ENCODE assay signal across 25 cellular contexts in the genomic region with DNA sequence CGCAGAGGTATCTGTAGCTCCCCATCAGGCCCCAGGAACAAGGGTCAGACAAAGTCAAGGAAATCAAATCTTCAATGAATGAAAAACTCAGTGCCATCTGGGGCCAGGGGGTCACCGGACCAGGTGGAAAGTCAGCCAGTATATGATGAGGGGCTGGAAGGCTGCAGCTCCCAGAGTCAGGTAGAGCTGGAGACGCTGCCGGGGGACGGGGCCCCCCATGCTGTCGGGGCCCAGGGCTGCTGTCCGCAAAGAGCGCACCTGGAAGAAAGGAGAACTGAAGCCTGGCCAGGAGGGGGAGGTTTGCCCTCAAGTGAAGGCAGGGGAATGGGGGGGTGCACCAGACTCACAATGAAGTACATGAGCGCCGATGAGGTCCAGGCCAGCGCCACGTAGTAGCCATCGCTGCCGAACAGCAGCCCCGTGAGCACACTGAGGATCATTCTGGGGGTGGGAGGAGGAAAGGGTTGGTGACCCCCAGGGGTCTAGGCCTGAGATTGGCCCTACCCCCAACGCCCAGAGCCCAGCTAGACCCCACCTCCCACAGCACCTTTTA. TPM values are rescaled to one million over a fixed set of nuclear protein-coding genes. Genes with fewer than 3 reads are reported as not detected.
DNase-seq lines count a peak whose midpoint lies in the region; ATAC-seq, FAIRE-seq and TF ChIP-seq lines count a peak whose summit lies in the region.
"Had no signal": no experiment of that assay in that cellular context is flagged by ENCODE, and none has a peak within 500 bp of the region (broad histone marks: within the 10 kb centered on the region; RNA-seq: fewer than 3 reads in every experiment).

No MANE protein-coding gene starts in this region.

- H3K27me3 Mint-ChIP-seq in central memory CD8-positive, alpha-beta T cell: no peaks in the 10 kb centered on the region
- H3K27me3 Mint-ChIP-seq in neural progenitor cell (ENCODE audit: insufficient read depth, low read depth): peaks cover 8% of the 10 kb centered on the region

- H4K20me1 ChIP-seq in OCI-LY7 (ENCODE audit: insufficient read depth, low read length) (no peaks in the 10 kb centered on the region), neural progenitor cell (ENCODE audit: low read depth) (peaks cover 48% of the 10 kb centered on the region)

- H3K79me2 ChIP-seq in OCI-LY7 (ENCODE audit: insufficient read depth, low read depth, low read length): peaks cover 9% of the 10 kb centered on the region; the same call in 1 of the 2 replicates
- H3K79me2 ChIP-seq in neural progenitor cell (ENCODE audit: low read depth): peaks cover 8% of the 10 kb centered on the region

- H2AFZ ChIP-seq in OCI-LY7 (ENCODE audit: low read length) (no peak overlapping the region), neural progenitor cell (replicated peaks) (no peak overlapping the region)

- CTCF ChIA-PET in OCI-LY7 (lab: Charles Lee; ENCODE audit: unreplicated experiment): no interaction called here

- no TSS peak for BruUV-seq in OCI-LY7 (replicated peaks; lab: Mats Ljungman, UMichigan)

- H3K4me2 ChIP-seq in OCI-LY7 (ENCODE audit: low read length) (peak overlapping the region; percentile 52), neural progenitor cell (no peak overlapping the region)

- peak overlapping the region; percentile 59 for H3K27ac Mint-ChIP-seq in central memory CD8-positive, alpha-beta T cell (ENCODE audit: low read depth)
- H3K27ac Mint-ChIP-seq in neural progenitor cell: no peak overlapping the region

- intact Hi-C loops in OCI-LY7 (cut with micrococcal nuclease; ENCODE audit: unreplicated experiment): no loop called here

- peak; percentile 35 for DNase-seq in OCI-LY7 (ENCODE audit: low spot score)
- DNase-seq in central memory CD8-positive, alpha-beta T cell (ENCODE audit: low spot score in 2 of 2): no peak
- no peak for DNase-seq in neural progenitor cell (ENCODE audit: low spot score)
- no peak for DNase-seq in NCI-H187 (lab: John Stamatoyannopoulos, UW)
- no peak for DNase-seq in H54 (ENCODE audit: insufficient read length, low spot score)
- DNase-seq: 8988T; ACHN; CD4-positive, CD25-positive, alpha-beta regulatory T cell; GOT3; HCEC 1CT; Kasumi-1; NCI-H1092 treated with DMSO at 0.1 percent for 48 hours; NCI-H1436; NCI-H187 treated with DMSO at 0.1 percent for 48 hours; NCI-H446; NCI-H526; Peyer's patch; SIG-M5 had no signal

- TF ChIP-seq CTCF in 22Rv1 (IDR thresholded peaks at IDR 0.05) (no peak), OCI-LY7 (conservative IDR thresholded peaks at IDR 0.05; ENCODE audit: low read length) (no peak), neural progenitor cell (IDR thresholded peaks at IDR 0.05) (no peak)

- peaks cover 27% of the 10 kb centered on the region for H3K36me3 Mint-ChIP-seq in central memory CD8-positive, alpha-beta T cell (ENCODE audit: insufficient read depth)
- no peaks in the 10 kb centered on the region for H3K36me3 Mint-ChIP-seq in neural progenitor cell
- H3K36me3 Mint-ChIP-seq: CD4-positive, CD25-positive, alpha-beta regulatory T cell had no signal

- no peak for FAIRE-seq in H54 (lab: Jason Lieb, UNC)
- FAIRE-seq: D721Med had no signal

- peaks cover 15% of the 10 kb centered on the region; the same call in 1 of the 2 replicates for H3K36me3 ChIP-seq in OCI-LY7 (ENCODE audit: insufficient read depth, low read length)
- no peaks in the 10 kb centered on the region for H3K36me3 ChIP-seq in neural progenitor cell

- H3K27ac ChIP-seq in 22Rv1: peak overlapping the region; percentile 40; the same call in 1 of the 2 replicates
- H3K27ac ChIP-seq in OCI-LY7 (ENCODE audit: low read depth, low read length, poor library complexity, severe bottlenecking): peak overlapping the region; percentile 35
- no peak overlapping the region for H3K27ac ChIP-seq in neural progenitor cell
- H3K27ac ChIP-seq: HL-60, Peyer's patch, SK-N-MC had no signal

- H3K9ac ChIP-seq in neural progenitor cell: no peak overlapping the region

- H3K4me1 Mint-ChIP-seq in central memory CD8-positive, alpha-beta T cell: peaks cover 41% of the 10 kb centered on the region
- peaks cover 52% of the 10 kb centered on the region for H3K4me1 Mint-ChIP-seq in neural progenitor cell

- no peaks in the 10 kb centered on the region for H3K9me2 ChIP-seq in OCI-LY7 (ENCODE audit: insufficient read depth, low read length)

- POLR2A ChIA-PET in OCI-LY7 (lab: Charles Lee): no interaction called here

- H3F3A ChIP-seq in neural progenitor cell (ENCODE audit: low read depth): peaks cover 27% of the 10 kb centered on the region

- H3K9me3 Mint-ChIP-seq in central memory CD8-positive, alpha-beta T cell: no peaks in the 10 kb centered on the region
- no peaks in the 10 kb centered on the region for H3K9me3 Mint-ChIP-seq in neural progenitor cell
- H3K9me3 Mint-ChIP-seq: CD4-positive, CD25-positive, alpha-beta regulatory T cell had no signal

- H3K9me3 ChIP-seq in OCI-LY7 (ENCODE audit: low read length): no peaks in the 10 kb centered on the region
- H3K9me3 ChIP-seq in neural progenitor cell (ENCODE audit: low read depth): no peaks in the 10 kb centered on the region
- H3K9me3 ChIP-seq: Peyer's patch had no signal

- H3K4me3 ChIP-seq in OCI-LY7 (ENCODE audit: low read depth, low read length, poor library complexity, severe bottlenecking): no peak overlapping the region
- H3K4me3 ChIP-seq in neural progenitor cell: no peak overlapping the region
- H3K4me3 ChIP-seq: Peyer's patch, SK-N-MC had no signal

- H3K4me1 ChIP-seq in OCI-LY7 (ENCODE audit: insufficient read depth, low read length, poor library complexity, severe bottlenecking) (peaks cover 43% of the 10 kb centered on the region), neural progenitor cell (peaks cover 15% of the 10 kb centered on the region)

- no peak for ATAC-seq in central memory CD8-positive, alpha-beta T cell (replicated peaks; ENCODE audit: extremely low read depth, poor library complexity, severe bottlenecking)
- ATAC-seq in HG02642 (IDR thresholded peaks at IDR 0.05; ENCODE audit: poor library complexity, unreplicated experiment) (no peak), GM21529 (IDR thresholded peaks at IDR 0.05; ENCODE audit: unreplicated experiment) (no peak)

- H3K4me3 Mint-ChIP-seq in central memory CD8-positive, alpha-beta T cell: no peak overlapping the region
- H3K4me3 Mint-ChIP-seq in neural progenitor cell: peak overlapping the region; percentile 50

- peaks cover under 1% of the 10 kb centered on the region for H3K27me3 ChIP-seq in neural progenitor cell
- H3K27me3 ChIP-seq: Peyer's patch had no signal

- no peak for TF ChIP-seq POLR2A in H54 (IDR thresholded peaks at IDR 0.05; ENCODE audit: low read depth, low read length)

RNA-seq across cellular contexts. Expression of a gene that starts 4.3 kb away (rescaled TPM):
- 63.9 and 73.4 TPM in 2 replicates for total RNA-seq in OCI-LY7 (2014; rRNA removed; shearing (Covaris generic))
- 44.9 and 57.2 TPM in 2 replicates for total RNA-seq in OCI-LY7 (2022)
- total RNA-seq in neural progenitor cell (ENCODE audit: low replicate concordance): 19.0 and 41.0 TPM in 2 replicates

RNA-seq across cellular contexts. Expression of a gene that starts 6.6 kb away (rescaled TPM):
- 0.23 and 0.60 TPM in 2 replicates for total RNA-seq in OCI-LY7 (2014; rRNA removed; shearing (Covaris generic))
- 2.7 and 3.5 TPM in 2 replicates for total RNA-seq in OCI-LY7 (2022)
- 5.6 and 5.7 TPM in 2 replicates for total RNA-seq in neural progenitor cell (ENCODE audit: low replicate concordance)
- total RNA-seq: Peyer's patch had no signal

RNA-seq across cellular contexts. Expression of a gene that starts 7.1 kb away (rescaled TPM):
- not detected in 2 replicates for total RNA-seq in OCI-LY7 (2014; rRNA removed; shearing (Covaris generic))
- total RNA-seq in OCI-LY7 (2022) (not detected in 2 replicates), neural progenitor cell (ENCODE audit: low replicate concordance) (0.03 TPM in 1 of 2 replicates, not detected in the other)
- total RNA-seq: CD4-positive, CD25-positive, alpha-beta regulatory T cell; M059J had no signal

RNA-seq across cellular contexts. Expression of a gene that starts 16.2 kb away (rescaled TPM):
- 69.2 and 77.7 TPM in 2 replicates for total RNA-seq in OCI-LY7 (2014; rRNA removed; shearing (Covaris generic))
- total RNA-seq in OCI-LY7 (2022) (81.8 and 88.1 TPM in 2 replicates), neural progenitor cell (ENCODE audit: low replicate concordance) (54.0 and 85.5 TPM in 2 replicates)

RNA-seq across cellular contexts. Expression of a gene that starts 27.1 kb away (rescaled TPM):
- total RNA-seq in OCI-LY7 (2014; rRNA removed; shearing (Covaris generic)): 19.8 and 22.1 TPM in 2 replicates
- 43.6 and 55.2 TPM in 2 replicates for total RNA-seq in OCI-LY7 (2022)
- total RNA-seq in neural progenitor cell (ENCODE audit: low replicate concordance): 10.6 and 38.2 TPM in 2 replicates
